ENCODE assay signal across 1 cellular context in the genomic region with DNA sequence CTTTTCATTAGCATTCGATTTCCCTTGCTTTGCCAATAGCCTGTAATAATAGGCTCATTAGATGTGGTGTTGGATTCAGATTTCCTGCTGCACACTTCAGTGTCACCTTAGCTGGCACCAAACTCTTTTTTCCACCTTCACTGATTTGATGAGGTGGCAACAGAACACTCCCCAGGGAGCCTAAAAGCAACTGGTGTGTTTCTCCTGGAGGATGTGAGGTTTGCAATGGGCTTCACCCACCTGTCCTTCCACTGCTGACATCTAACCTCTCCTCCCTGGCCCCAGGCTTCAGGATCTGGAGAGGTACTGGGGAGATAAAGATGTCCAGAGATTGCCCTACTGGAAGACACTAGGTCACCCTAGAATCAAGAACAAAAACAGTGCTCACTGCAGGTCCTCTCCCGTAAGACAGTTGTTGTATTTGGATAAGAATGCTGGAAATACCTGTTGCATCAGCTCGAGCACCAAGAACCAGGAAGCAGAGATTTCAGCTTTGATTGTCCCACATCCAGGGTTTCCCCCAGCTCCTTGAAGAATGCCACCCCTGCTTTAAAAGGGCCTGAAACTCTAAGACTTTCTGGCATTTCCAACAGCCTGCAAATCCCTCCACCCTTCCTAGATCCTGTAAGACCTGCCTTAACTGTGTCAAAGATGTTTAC.
TF ChIP-seq lines count a peak whose summit lies in the region.

No MANE protein-coding gene starts in this region.

TF ChIP-seq in IMR-90, 13 proteins besides CTCF, POLR2A, EP300 and RAD21 (continued from another document):
- TF ChIP-seq BHLHE40 (IDR thresholded peaks at IDR 0.05; ENCODE audit: low read depth, low read length) (no peak), RCOR1 (IDR thresholded peaks at IDR 0.05; ENCODE audit: insufficient replicate concordance, low read length) (no peak), NFE2L2 (IDR thresholded peaks at IDR 0.05; ENCODE audit: low read depth, low read length) (no peak), MAZ (IDR thresholded peaks at IDR 0.05; ENCODE audit: borderline replicate concordance, low read depth, low read length) (no peak), CEBPB (IDR thresholded peaks at IDR 0.05; ENCODE audit: low read depth, low read length) (no peak), MAFK (IDR thresholded peaks at IDR 0.05; ENCODE audit: low read depth, low read length) (no peak), FOS (IDR thresholded peaks at IDR 0.05; ENCODE audit: low read depth, low read length) (no peak), CHD1 (IDR thresholded peaks at IDR 0.05; ENCODE audit: low read depth, low read length) (no peak)
- TF ChIP-seq, protein P1, sequence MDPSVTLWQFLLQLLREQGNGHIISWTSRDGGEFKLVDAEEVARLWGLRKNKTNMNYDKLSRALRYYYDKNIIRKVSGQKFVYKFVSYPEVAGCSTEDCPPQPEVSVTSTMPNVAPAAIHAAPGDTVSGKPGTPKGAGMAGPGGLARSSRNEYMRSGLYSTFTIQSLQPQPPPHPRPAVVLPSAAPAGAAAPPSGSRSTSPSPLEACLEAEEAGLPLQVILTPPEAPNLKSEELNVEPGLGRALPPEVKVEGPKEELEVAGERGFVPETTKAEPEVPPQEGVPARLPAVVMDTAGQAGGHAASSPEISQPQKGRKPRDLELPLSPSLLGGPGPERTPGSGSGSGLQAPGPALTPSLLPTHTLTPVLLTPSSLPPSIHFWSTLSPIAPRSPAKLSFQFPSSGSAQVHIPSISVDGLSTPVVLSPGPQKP (IDR thresholded peaks at IDR 0.05; ENCODE audit: borderline replicate concordance, low read depth, low read length) = no peak
